ENCODE assay signal across 1 cellular context in the genomic region with DNA sequence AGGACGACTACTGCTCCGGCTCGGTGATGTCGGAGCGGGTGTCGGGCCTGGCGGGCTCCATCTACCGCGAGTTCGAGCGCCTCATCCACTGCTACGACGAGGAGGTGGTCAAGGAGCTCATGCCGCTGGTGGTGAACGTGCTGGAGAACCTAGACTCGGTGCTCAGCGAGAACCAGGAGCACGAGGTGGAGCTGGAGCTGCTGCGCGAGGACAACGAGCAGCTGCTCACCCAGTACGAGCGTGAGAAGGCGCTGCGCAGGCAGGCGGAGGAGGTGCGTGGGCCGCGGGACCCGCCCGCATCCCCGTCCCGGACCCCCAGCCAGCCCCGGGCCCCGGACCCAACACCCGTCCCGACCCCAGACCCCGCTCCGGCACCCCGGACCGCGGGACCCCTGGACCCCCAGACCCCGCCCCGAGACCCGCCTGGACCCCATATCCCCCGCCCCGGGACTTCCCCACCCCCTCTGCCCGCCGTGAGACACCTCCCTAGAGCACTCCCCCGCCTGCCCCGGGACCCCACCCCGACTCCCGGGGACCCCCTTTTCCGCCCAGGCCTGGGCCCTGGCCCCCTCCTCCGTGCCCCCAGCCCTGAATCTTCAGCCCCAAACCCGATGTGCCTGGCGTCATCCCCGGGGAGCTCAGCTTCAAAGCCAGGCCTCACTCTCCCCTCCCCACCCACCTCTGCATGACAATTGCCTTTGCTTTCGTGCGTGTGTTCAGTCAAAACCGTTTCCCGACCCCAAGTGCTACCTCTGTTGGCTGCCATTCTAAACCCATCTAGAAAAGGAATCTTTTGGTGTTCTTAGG.
A peak's percentile ranks its signal among the peaks of the same experiment; 100 is the strongest.
TF ChIP-seq lines count a peak whose summit lies in the region.

No MANE protein-coding gene starts in this region.

TF ChIP-seq in H1, 55 proteins besides CTCF, POLR2A, EP300 and RAD21:
- TF ChIP-seq TAF1 (IDR thresholded peaks at IDR 0.05; ENCODE audit: low read depth, low read length) (no peak), SAP30 (IDR thresholded peaks at IDR 0.05; ENCODE audit: insufficient read depth, insufficient replicate concordance, low read length) (peak; percentile 49), MAX (IDR thresholded peaks at IDR 0.05) (peak; percentile 61), POU5F1 (IDR thresholded peaks at IDR 0.05; ENCODE audit: low read depth, low read length) (peak; percentile 59; the same call in 1 of the 2 replicates), KDM5A (IDR thresholded peaks at IDR 0.05; ENCODE audit: low read length) (no peak)
